8 cellular contexts compared by ENCODE assay signal in the genomic region with DNA sequence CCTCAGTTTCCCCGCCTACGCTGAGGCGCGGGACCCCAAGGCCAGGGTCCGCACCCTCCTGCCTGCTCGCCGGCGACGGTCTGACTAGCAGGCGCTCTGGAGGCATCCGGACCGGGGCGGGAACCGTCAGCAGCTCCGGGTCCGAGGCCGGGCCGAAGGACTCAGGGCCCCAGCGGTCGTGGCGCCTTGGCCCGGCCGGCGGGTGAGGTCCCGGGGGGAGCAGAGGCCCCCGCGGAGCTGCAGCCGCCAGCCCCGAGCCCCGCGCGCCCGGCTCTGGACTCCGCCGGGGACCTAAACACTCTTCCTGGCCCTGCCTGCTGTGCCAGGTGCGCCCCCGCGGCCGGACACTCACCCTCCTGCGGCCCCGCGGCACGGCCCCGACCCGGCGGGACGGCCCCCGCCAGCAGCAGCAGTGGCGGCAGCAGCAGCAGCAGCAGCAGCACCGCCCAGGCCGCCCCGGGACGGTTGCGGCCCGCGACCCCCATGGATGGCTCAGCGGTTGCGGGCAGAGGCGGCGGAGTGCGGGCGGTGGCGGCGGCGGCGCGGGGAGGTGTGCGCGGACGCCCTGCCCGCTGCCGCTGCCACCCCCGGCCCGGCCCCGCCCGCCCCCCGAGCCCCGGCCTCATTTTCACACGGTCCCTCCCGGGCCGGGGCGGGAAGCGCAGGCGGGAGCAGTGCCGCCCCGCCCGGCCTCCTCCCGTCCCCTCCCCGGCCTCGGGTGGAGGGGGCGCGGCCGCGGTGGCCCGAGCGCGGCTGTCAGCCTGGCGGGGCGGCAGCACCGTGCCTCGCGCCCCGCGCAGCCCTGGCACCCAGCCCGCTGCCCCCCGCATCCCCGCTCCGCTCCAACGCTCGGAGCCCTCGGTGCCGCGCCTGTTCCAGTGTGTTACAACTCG. TPM values are rescaled to one million over a fixed set of nuclear protein-coding genes. Genes with fewer than 3 reads are reported as not detected.
DNase-seq lines count a peak whose midpoint lies in the region; ATAC-seq and TF ChIP-seq lines count a peak whose summit lies in the region.

SCUBE2 (minus strand) TSS at position 556 of the 893 bp plus-strand sequence; CDS start at position 485, 71 bp downstream.

- no peak for TF ChIP-seq CTCF in AG09309 (IDR thresholded peaks at IDR 0.05; ENCODE audit: control insufficient read depth, insufficient read depth, low read depth, low read length, missing control alignments)
- no peak for TF ChIP-seq CTCF in epithelial cell of proximal tubule (conservative IDR thresholded peaks at IDR 0.05; ENCODE audit: low read depth, low read length)

- peaks cover 52% of the 10 kb centered on the region for H3K27me3 Mint-ChIP-seq in IgD-negative memory B cell
- peaks cover 38 to 67% of the 10 kb centered on the region in 2 donors for H3K27me3 Mint-ChIP-seq in natural killer cell treated with Interleukin-12 subunit alpha and Interleukin-12 subunit beta and Interleukin-15 and Interleukin-18, amount 100 ng/mL, for 72 hours

- no peaks in the 10 kb centered on the region for H3K9me3 Mint-ChIP-seq in IgD-negative memory B cell
- no peaks in the 10 kb centered on the region for H3K9me3 Mint-ChIP-seq in natural killer cell treated with Interleukin-12 subunit alpha and Interleukin-12 subunit beta and Interleukin-15 and Interleukin-18, amount 100 ng/mL, for 72 hours

- peaks cover 6 to 15% (median 8%) of the 10 kb centered on the region in 3 donors for H3K4me1 Mint-ChIP-seq in IgD-negative memory B cell
- H3K4me1 Mint-ChIP-seq in natural killer cell treated with Interleukin-12 subunit alpha and Interleukin-12 subunit beta and Interleukin-15 and Interleukin-18, amount 100 ng/mL, for 72 hours (ENCODE audit: low read depth in 2 of 2): peaks cover 0 to 5% of the 10 kb centered on the region in 2 donors

- peaks cover 6% of the 10 kb centered on the region for H3K36me3 Mint-ChIP-seq in IgD-negative memory B cell
- H3K36me3 Mint-ChIP-seq in natural killer cell treated with Interleukin-12 subunit alpha and Interleukin-12 subunit beta and Interleukin-15 and Interleukin-18, amount 100 ng/mL, for 72 hours: no peaks in the 10 kb centered on the region

- H3K4me3 ChIP-seq in AG09309 (ENCODE audit: control insufficient read depth, low read depth, low read length): peak within 1 kb of the TSS; percentile 43
- H3K4me3 ChIP-seq in epithelial cell of proximal tubule (ENCODE audit: low read depth, low read length): peak within 1 kb of the TSS; percentile 39

- ATAC-seq in natural killer cell treated with Interleukin-12 subunit alpha and Interleukin-12 subunit beta and Interleukin-15 and Interleukin-18, amount 100 ng/mL, for 72 hours: peak; percentile 21 to 30
- no peak for ATAC-seq in HG03442 (IDR thresholded peaks at IDR 0.05; ENCODE audit: unreplicated experiment)
- ATAC-seq in GM18858 (IDR thresholded peaks at IDR 0.05; ENCODE audit: unreplicated experiment): no peak

- DNase-seq in AG09309 (ENCODE audit: low read depth): no peak
- no peak for DNase-seq in epithelial cell of proximal tubule (ENCODE audit: low read depth)
- DNase-seq in natural killer cell treated with Interleukin-12 subunit alpha and Interleukin-12 subunit beta and Interleukin-15 and Interleukin-18, amount 100 ng/mL, for 72 hours (ENCODE audit: low spot score): no peak
- DNase-seq in KG1 (lab: John Stamatoyannopoulos, UW): no peak
- no peak for DNase-seq in NCI-H446 (lab: John Stamatoyannopoulos, UW)

- peak within 1 kb of the TSS; percentile 19 to 79 (median 60) for H3K4me3 Mint-ChIP-seq in IgD-negative memory B cell
- H3K4me3 Mint-ChIP-seq in natural killer cell treated with Interleukin-12 subunit alpha and Interleukin-12 subunit beta and Interleukin-15 and Interleukin-18, amount 100 ng/mL, for 72 hours: peak within 1 kb of the TSS; percentile 30

- no peak within 1 kb of the TSS for H3K27ac Mint-ChIP-seq in IgD-negative memory B cell
- no peak within 1 kb of the TSS for H3K27ac Mint-ChIP-seq in natural killer cell treated with Interleukin-12 subunit alpha and Interleukin-12 subunit beta and Interleukin-15 and Interleukin-18, amount 100 ng/mL, for 72 hours

RNA-seq across cellular contexts. Expression of gene SCUBE2, which starts in this region (rescaled TPM):
- not detected for polyA plus RNA-seq in IgD-negative memory B cell
- total RNA-seq in epithelial cell of proximal tubule: 0.17 and 0.43 TPM in 2 replicates
- total RNA-seq in natural killer cell treated with Interleukin-12 subunit alpha and Interleukin-12 subunit beta and Interleukin-15 and Interleukin-18, amount 100 ng/mL, for 72 hours: under 1 TPM in 1 of 2 donors, not detected in 1; 0.40 TPM

Comparison
In these comparisons a context has a peak if more than half of its experiments do, and no peak if none do; other contexts are left out.
1. Peak in ATAC-seq in natural killer cell treated with Interleukin-12 subunit alpha and Interleukin-12 subunit beta and Interleukin-15 and Interleukin-18, amount 100 ng/mL, for 72 hours; RNA of the gene not detected or under 1 TPM.